Comparison of ENCODE assay signal across 19 cellular contexts in genomic region chr9:132728497-132728896, GRCh38. TPM values are rescaled to one million over a fixed set of nuclear protein-coding genes. Genes with fewer than 3 reads are reported as not detected.
A peak's percentile ranks its signal among the peaks of the same experiment; 100 is the strongest.
DNase-seq lines count a peak whose midpoint lies in the region; ATAC-seq, FAIRE-seq and TF ChIP-seq lines count a peak whose summit lies in the region.
"Had no signal": no experiment of that assay in that cellular context is flagged by ENCODE, and none has a peak within 500 bp of the region (broad histone marks: within the 10 kb centered on the region; RNA-seq: fewer than 3 reads in every experiment).

No MANE protein-coding gene starts in this region.

- no TSS peak for BruUV-seq in GM12878 (replicated peaks; lab: Mats Ljungman, UMichigan)

- H3K27ac ChIP-seq in GM12878 (ENCODE audit: control insufficient read depth, insufficient read depth) = no peak overlapping the region
- peak overlapping the region in 12 of 21 experiments; percentile 5 to 92 (median 70) for H3K27ac ChIP-seq in skin epidermis

- no peak for TF ChIP-seq RAD21 in GM12878 (IDR thresholded peaks at IDR 0.05; ENCODE audit: insufficient read depth, low read depth, low read length)

- in situ Hi-C loops in GM12878 (cut with MboI) = no loop called here

- no peaks in the 10 kb centered on the region for H3K79me2 ChIP-seq in GM12878 (ENCODE audit: control insufficient read depth, insufficient read depth, low read length)

- TF ChIP-seq CTCF in GM12878 (IDR thresholded peaks at IDR 0.05 in 2 of 3, conservative IDR thresholded peaks at IDR 0.05 in 1 of 3; ENCODE audit: control insufficient read depth in 2 of 3, extremely low read depth in 1 of 3, insufficient read depth in 1 of 3, low read depth in 3 of 3, low read length in 3 of 3) = no peak

- no peak overlapping the region for H2AFZ ChIP-seq in GM12878 (ENCODE audit: control insufficient read depth, low read depth, low read length)

- no peaks in the 10 kb centered on the region for H3K36me3 Mint-ChIP-seq in T-helper 17 cell (ENCODE audit: low read depth)
- H3K36me3 Mint-ChIP-seq: CD14-positive monocyte; CD8-positive, alpha-beta memory T cell had no signal

- H3K4me1 ChIP-seq in GM12878 (ENCODE audit: control insufficient read depth, insufficient read depth, low read length) = no peaks in the 10 kb centered on the region
- H3K4me1 ChIP-seq: HAP-1 had no signal

- no peak for TF ChIP-seq POLR2A in GM12891 (IDR thresholded peaks at IDR 0.05; ENCODE audit: low read depth, low read length)
- no peak for TF ChIP-seq POLR2A in GM12878 (IDR thresholded peaks at IDR 0.05; ENCODE audit: low read depth, low read length)

- CTCF ChIA-PET in GM12878 (lab: Yijun Ruan, JAX) = interaction anchor here (1.0 kb wide), 1 partner anchor 1014 kb away, joined by 3 read pairs; no protein-coding TSS in a partner anchor

- no peaks in the 10 kb centered on the region for H3K36me3 ChIP-seq in GM12878 (ENCODE audit: control insufficient read depth in 2 of 2, insufficient read depth in 2 of 2, low read length in 1 of 2)
- H3K36me3 ChIP-seq: HAP-1 had no signal

- POLR2A ChIA-PET in GM12878 (lab: Charles Lee) = no interaction called here

- SMC1A ChIA-PET in GM12878 (lab: Charles Lee; ENCODE audit: uncharacterized antibody, unreplicated experiment) = no interaction called here

- WGBS in GM12878 (ENCODE audit: insufficient coverage, insufficient replicate concordance, low lambda C conversion rate, missing lambda C conversion rate) = 42% methylated on average over 2 of the region's 2 CpGs

- intact Hi-C loops in GM12878 (cut with micrococcal nuclease; ENCODE audit: unreplicated experiment) = no loop called here

- TF ChIP-seq EP300 in GM12878 (IDR thresholded peaks at IDR 0.05; ENCODE audit: borderline replicate concordance in 1 of 2, control insufficient read depth in 1 of 2, low read depth in 2 of 2, low read length in 2 of 2) = no peak

- no peak overlapping the region for H3K9ac ChIP-seq in GM12878 (ENCODE audit: control insufficient read depth, insufficient read depth, low read length)

- no peaks in the 10 kb centered on the region for H4K20me1 ChIP-seq in GM12878 (ENCODE audit: control insufficient read depth, insufficient read depth)

- no peak overlapping the region for H3K27ac Mint-ChIP-seq in T-helper 17 cell
- H3K27ac Mint-ChIP-seq: CD4-positive, alpha-beta T cell; HFFc6 had no signal

- peaks cover 2% of the 10 kb centered on the region for H3K4me1 Mint-ChIP-seq in T-helper 17 cell
- H3K4me1 Mint-ChIP-seq: CD14-positive monocyte; CD8-positive, alpha-beta memory T cell had no signal

- H3K4me2 ChIP-seq in GM12878 (ENCODE audit: control insufficient read depth, insufficient read depth) = no peak overlapping the region

- RAD21 ChIA-PET in GM12878 (lab: Charles Lee; ENCODE audit: unreplicated experiment) = no interaction called here

- no peak overlapping the region for H3K4me3 Mint-ChIP-seq in T-helper 17 cell
- H3K4me3 Mint-ChIP-seq: CD4-positive, alpha-beta T cell; CD8-positive, alpha-beta memory T cell; HFFc6 had no signal

- H3K4me3 ChIP-seq in GM12878 = no peak overlapping the region
- no peak overlapping the region for H3K4me3 ChIP-seq in skin epidermis
- H3K4me3 ChIP-seq: HAP-1 had no signal

- ATAC-seq in GM12878 (no peak), T-helper 17 cell (no peak)

- peaks cover 75% of the 10 kb centered on the region for H3K27me3 Mint-ChIP-seq in T-helper 17 cell

- DNase-seq in GM12891 (ENCODE audit: insufficient read length, low spot score) (no peak), GM12878 (ENCODE audit: low read depth, low spot score) (no peak), T-helper 17 cell (no peak), NCI-H187 treated with DMSO at 0.1 percent for 48 hours (lab: John Stamatoyannopoulos, UW) (no peak), T-helper 1 cell (no peak)
- DNase-seq: CD4-positive, alpha-beta T cell; CD8-positive, alpha-beta memory T cell; DMS 273 treated with DMSO at 0.1 percent for 48 hours; DMS79; EL; GDM1; GOT3; HFFc6 had no signal

- H3K9me3 ChIP-seq in GM12878 (replicated peaks; ENCODE audit: control insufficient read depth, insufficient read depth, low read length) = no peaks in the 10 kb centered on the region
- no peaks in the 10 kb centered on the region for H3K9me3 ChIP-seq in T-helper 17 cell (ENCODE audit: control insufficient read depth, low read length, poor library complexity, severe bottlenecking)
- H3K9me3 ChIP-seq: HAP-1 had no signal

- H3K27me3 ChIP-seq in GM12878 (replicated peaks in 1 of 2; ENCODE audit: control insufficient read depth in 2 of 2, insufficient read depth in 2 of 2, low read length in 1 of 2) = peaks cover 0 to 4% of the 10 kb centered on the region in 2 experiments; a peak in 2 of 4 replicates

- FAIRE-seq in GM12891 (lab: Jason Lieb, UNC) (no peak), GM12878 (lab: Jason Lieb, UNC) (no peak)
- FAIRE-seq: D721Med, GM12892, H54 had no signal

TF ChIP-seq in GM12891, 5 proteins besides CTCF, POLR2A, EP300 and RAD21:
- TF ChIP-seq POLR2AphosphoS5 (IDR thresholded peaks at IDR 0.05; ENCODE audit: low read depth, low read length) (no peak), SPI1 (IDR thresholded peaks at IDR 0.05; ENCODE audit: low read depth, low read length) (peak; percentile 83)

TF ChIP-seq in GM12878, 131 proteins besides CTCF, POLR2A, EP300 and RAD21 (continues in another document):
- no peak for TF ChIP-seq BCLAF1 (IDR thresholded peaks at IDR 0.05)
- TF ChIP-seq SUZ12 (IDR thresholded peaks at IDR 0.05; ENCODE audit: unreplicated experiment) = no peak
- no peak for TF ChIP-seq MTA2 (IDR thresholded peaks at IDR 0.05; ENCODE audit: low read depth)
- TF ChIP-seq STAT1 (conservative IDR thresholded peaks at IDR 0.05) = no peak
- no peak for TF ChIP-seq LARP7 (IDR thresholded peaks at IDR 0.05)
- no peak for TF ChIP-seq HCFC1 (IDR thresholded peaks at IDR 0.05; ENCODE audit: low read length)
- TF ChIP-seq SPI1 (IDR thresholded peaks at IDR 0.05; ENCODE audit: borderline replicate concordance, insufficient read depth, low read depth, low read length) = peak; percentile 66; the same call in 1 of the 2 replicates

RNA-seq across cellular contexts. Expression of gene GTF3C4, which starts 58.2 kb away (rescaled TPM):
- 5.7 TPM for polyA plus RNA-seq in GM12891 (2012; ENCODE audit: low read depth, missing spikeins)
- 14.9 and 16.1 TPM in 2 replicates for total RNA-seq in GM12878 (2013; cell fraction: nucleolus; rRNA removed)
- total RNA-seq in GM12878 (2014; rRNA removed) (15.2 and 16.6 TPM in 2 replicates), GM12878 (2014; rRNA removed; fragmentation: Illumina TruSeq; extraction: Trizol) (10.7 and 11.0 TPM in 2 replicates), GM12878 (2021) (15.9 and 18.9 TPM in 2 replicates), T-helper 17 cell (10 to 100 TPM; 17.3 to 17.9 TPM)
- 5.4 TPM for polyA plus RNA-seq in GM12878 (2011; ENCODE audit: low read depth)
- polyA plus RNA-seq in GM12878 (2011; rRNA removed) (7.1 and 7.3 TPM in 2 replicates), GM12878 (2014; fragmentation: Illumina TruSeq; extraction: Trizol) (14.3 and 15.7 TPM in 2 replicates), GM12878 (2014; fragmentation: Nextera tagmentation; extraction: Ambion mirVana) (1 to 10 TPM; 3.2 to 5.1 TPM), GM12878 (2014; rRNA removed) (8.1 and 8.9 TPM in 2 replicates), GM12878 (2016; fragmentation: Nextera tagmentation; extraction: Ambion mirVana) (1 to 10 TPM; 7.3 to 7.5 TPM)
- 4.8 and 5.8 TPM in 2 replicates for polyA plus RNA-seq in GM12878 (2011; cell fraction: cytosol; rRNA removed)
- polyA plus RNA-seq in GM12878 (2011; cell fraction: nucleus; rRNA removed) = 2.4 and 3.3 TPM in 2 replicates
- polyA plus RNA-seq in GM12878 (2012) = 7.6 and 8.0 TPM in 2 replicates
- polyA minus RNA-seq in GM12878 (2011; rRNA and poly(A)+ RNA removed) = 8.1 and 10.5 TPM in 2 replicates
- 6.9 and 7.1 TPM in 2 replicates for polyA minus RNA-seq in GM12878 (2011; cell fraction: cytosol; rRNA and poly(A)+ RNA removed)
- polyA minus RNA-seq in GM12878 (2011; cell fraction: nucleus; rRNA and poly(A)+ RNA removed) = 6.0 and 12.9 TPM in 2 replicates

RNA-seq across cellular contexts. Expression of gene DDX31, which starts 58.7 kb away (rescaled TPM):
- polyA plus RNA-seq in GM12891 (2012; ENCODE audit: low read depth, missing spikeins) = 9.9 TPM
- 104 and 112 TPM in 2 replicates for total RNA-seq in GM12878 (2013; cell fraction: nucleolus; rRNA removed)
- total RNA-seq in GM12878 (2014; rRNA removed) = 19.9 and 20.2 TPM in 2 replicates
- 20.9 and 21.2 TPM in 2 replicates for total RNA-seq in GM12878 (2014; rRNA removed; fragmentation: Illumina TruSeq; extraction: Trizol)
- total RNA-seq in GM12878 (2021) = 21.7 and 25.6 TPM in 2 replicates
- polyA plus RNA-seq in GM12878 (2011; ENCODE audit: low read depth) = 7.5 TPM
- 30.3 and 30.8 TPM in 2 replicates for polyA plus RNA-seq in GM12878 (2011; rRNA removed)
- polyA plus RNA-seq in GM12878 (2011; cell fraction: cytosol; rRNA removed) = 22.1 and 23.4 TPM in 2 replicates
- 77.0 and 93.3 TPM in 2 replicates for polyA plus RNA-seq in GM12878 (2011; cell fraction: nucleus; rRNA removed)
- 10.6 and 14.9 TPM in 2 replicates for polyA plus RNA-seq in GM12878 (2012)
- 22.8 and 23.2 TPM in 2 replicates for polyA plus RNA-seq in GM12878 (2014; fragmentation: Illumina TruSeq; extraction: Trizol)
- polyA plus RNA-seq in GM12878 (2014; fragmentation: Nextera tagmentation; extraction: Ambion mirVana) = 10 to 100 TPM; 12.1 to 14.6 TPM
- 21.1 and 23.7 TPM in 2 replicates for polyA plus RNA-seq in GM12878 (2014; rRNA removed)
- 10 to 100 TPM; 20.0 to 20.5 TPM for polyA plus RNA-seq in GM12878 (2016; fragmentation: Nextera tagmentation; extraction: Ambion mirVana)
- 28.7 and 29.8 TPM in 2 replicates for polyA minus RNA-seq in GM12878 (2011; rRNA and poly(A)+ RNA removed)
- 8.6 and 10.5 TPM in 2 replicates for polyA minus RNA-seq in GM12878 (2011; cell fraction: cytosol; rRNA and poly(A)+ RNA removed)
- 30.0 and 43.1 TPM in 2 replicates for polyA minus RNA-seq in GM12878 (2011; cell fraction: nucleus; rRNA and poly(A)+ RNA removed)
- total RNA-seq in T-helper 17 cell = 10 to 100 TPM; 12.6 to 15.5 TPM
